Comparison of ENCODE assay signal across 8 cellular contexts in the genomic region with DNA sequence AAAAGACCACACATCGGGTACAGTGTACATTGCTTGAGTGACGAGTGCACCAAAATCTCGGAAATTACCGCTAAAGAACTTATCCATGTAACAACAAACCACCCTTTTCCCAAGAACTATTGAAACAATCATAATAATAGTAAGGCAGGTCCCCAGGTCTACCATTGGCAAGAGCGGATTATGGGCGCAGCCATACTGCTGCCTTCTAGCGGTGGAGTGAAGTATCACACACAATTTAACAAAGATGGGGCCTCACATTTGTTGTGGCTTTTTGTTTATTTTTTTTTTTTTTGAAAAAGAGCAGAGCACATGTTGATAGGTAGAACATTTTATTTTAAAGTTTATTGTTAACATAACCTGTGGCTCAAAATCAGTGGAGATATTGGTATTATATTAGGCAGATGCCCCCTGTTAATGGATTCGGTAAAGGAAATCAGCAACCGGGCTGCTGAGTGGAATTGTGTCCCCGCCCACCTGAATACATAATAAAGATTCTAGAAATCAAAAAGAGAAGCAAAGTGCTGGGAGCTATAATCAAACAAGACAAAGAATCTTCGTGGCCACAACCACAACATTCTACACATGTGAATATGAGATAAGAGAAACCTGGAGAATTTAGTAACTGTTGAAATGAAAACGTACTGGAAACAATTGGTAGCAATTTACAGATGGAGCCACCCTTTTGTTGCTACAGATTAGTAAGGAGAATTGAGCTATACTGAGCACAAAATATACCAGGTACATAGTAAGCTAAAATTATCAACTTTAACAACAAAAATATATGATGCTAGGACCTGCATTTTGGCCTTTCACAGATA.
DNase-seq lines count a peak whose midpoint lies in the region; ATAC-seq and TF ChIP-seq lines count a peak whose summit lies in the region.

No MANE protein-coding gene starts in this region.

- H3F3A ChIP-seq in PC-3 (ENCODE audit: low read length, unreplicated experiment), result no peaks in the 10 kb centered on the region

- no peak overlapping the region for H2AFZ ChIP-seq in PC-3 (ENCODE audit: low read length)

- peaks cover 9% of the 10 kb centered on the region for H3K36me3 Mint-ChIP-seq in stimulated activated naive CD8-positive, alpha-beta T cell treated with anti-CD3 and anti-CD28 coated beads, Interleukin-15, Interleukin-2, amounts not matched to agents 100 ng/mL and 50 ng/mL, for 24 hours (ENCODE audit: low read depth)

- H3K27ac Mint-ChIP-seq in stimulated activated naive CD8-positive, alpha-beta T cell treated with anti-CD3 and anti-CD28 coated beads, Interleukin-15, Interleukin-2, amounts not matched to agents 100 ng/mL and 50 ng/mL, for 24 hours, result peak overlapping the region; percentile 82

- H3K27me3 ChIP-seq in PC-3 (ENCODE audit: low read length) (peaks cover 37% of the 10 kb centered on the region), upper lobe of right lung (peaks cover 3% of the 10 kb centered on the region)

- intact Hi-C loops in PC-3 (cut with micrococcal nuclease), result loop anchor here (1.0 kb wide), 1 partner anchor 194 kb away; no protein-coding TSS in a partner anchor
- intact Hi-C loops in upper lobe of right lung (cut with DNase I), result no loop called here

- H3K79me2 ChIP-seq in PC-3 (ENCODE audit: low read length), result no peaks in the 10 kb centered on the region

- H3K4me1 ChIP-seq in PC-3 (ENCODE audit: insufficient read depth, low read length) (no peaks in the 10 kb centered on the region), upper lobe of right lung (no peaks in the 10 kb centered on the region)

- no peaks in the 10 kb centered on the region for H4K20me1 ChIP-seq in PC-3 (ENCODE audit: low read length)

- no peaks in the 10 kb centered on the region for H3K36me3 ChIP-seq in PC-3 (ENCODE audit: low read depth, low read length)
- no peaks in the 10 kb centered on the region for H3K36me3 ChIP-seq in upper lobe of right lung

- DNase-seq in stimulated activated naive CD8-positive, alpha-beta T cell treated with anti-CD3 and anti-CD28 coated beads, Interleukin-15, Interleukin-2, amounts not matched to agents 100 U/mL and 50 U/mL, for 24 hours, result no peak
- DNase-seq in PC-3, result peak; percentile 57
- DNase-seq in fibroblast of peridontal ligament (ENCODE audit: extremely low read depth), result peak; percentile 8
- no peak for DNase-seq in upper lobe of right lung
- no peak for DNase-seq in effector CD4-positive, alpha-beta T cell
- DNase-seq in inferior parietal cortex (ENCODE audit: extremely low spot score), result no peak

- TF ChIP-seq CTCF in PC-3 (conservative IDR thresholded peaks at IDR 0.05; ENCODE audit: low read depth, low read length), result peak; percentile 86
- TF ChIP-seq CTCF in upper lobe of right lung (IDR thresholded peaks at IDR 0.05), result peak; percentile 60

- H3K27ac ChIP-seq in PC-3 (ENCODE audit: low read length) (no peak overlapping the region), upper lobe of right lung (no peak overlapping the region)

- no peak overlapping the region for H3K9ac ChIP-seq in PC-3 (ENCODE audit: low read length)

- no peak overlapping the region for H3K4me2 ChIP-seq in PC-3 (ENCODE audit: low read length)

- peaks cover 13% of the 10 kb centered on the region for H3K27me3 Mint-ChIP-seq in stimulated activated naive CD8-positive, alpha-beta T cell treated with anti-CD3 and anti-CD28 coated beads, Interleukin-15, Interleukin-2, amounts not matched to agents 100 ng/mL and 50 ng/mL, for 24 hours

- BruUV-seq in PC-3 (replicated peaks; lab: Mats Ljungman, UMichigan), result no TSS peak

- peak overlapping the region; percentile 53 for H3K4me3 Mint-ChIP-seq in stimulated activated naive CD8-positive, alpha-beta T cell treated with anti-CD3 and anti-CD28 coated beads, Interleukin-15, Interleukin-2, amounts not matched to agents 100 ng/mL and 50 ng/mL, for 24 hours

- H3K9me3 ChIP-seq in PC-3 (ENCODE audit: low read length) (no peaks in the 10 kb centered on the region), upper lobe of right lung (no peaks in the 10 kb centered on the region)

- no peak for ATAC-seq in stimulated activated naive CD8-positive, alpha-beta T cell treated with anti-CD3 and anti-CD28 coated beads, Interleukin-15, Interleukin-2, amounts not matched to agents 100 U/mL and 50 U/mL, for 24 hours
- ATAC-seq in PC-3 (no peak), upper lobe of right lung (peak; percentile 73), HG02938 (IDR thresholded peaks at IDR 0.05; ENCODE audit: unreplicated experiment) (no peak)

- peaks cover 37% of the 10 kb centered on the region for H3K4me1 Mint-ChIP-seq in stimulated activated naive CD8-positive, alpha-beta T cell treated with anti-CD3 and anti-CD28 coated beads, Interleukin-15, Interleukin-2, amounts not matched to agents 100 ng/mL and 50 ng/mL, for 24 hours (ENCODE audit: low read depth)

- no peaks in the 10 kb centered on the region for H3K9me2 ChIP-seq in PC-3 (replicated peaks; ENCODE audit: low read length)

- POLR2A ChIA-PET in PC-3 (lab: Charles Lee; ENCODE audit: unreplicated experiment), result no interaction called here

- peaks cover 3% of the 10 kb centered on the region for H3K9me3 Mint-ChIP-seq in stimulated activated naive CD8-positive, alpha-beta T cell treated with anti-CD3 and anti-CD28 coated beads, Interleukin-15, Interleukin-2, amounts not matched to agents 100 ng/mL and 50 ng/mL, for 24 hours

- CTCF ChIA-PET in PC-3 (lab: Charles Lee), result no interaction called here

- no peak overlapping the region for H3K4me3 ChIP-seq in PC-3 (ENCODE audit: low read length)
- no peak overlapping the region for H3K4me3 ChIP-seq in upper lobe of right lung

Comparison
In these comparisons a context has a peak if more than half of its experiments do, and no peak if none do; other contexts are left out.
1. DNase-seq: peak in PC-3 (single experiment) and fibroblast of peridontal ligament (single experiment); none in stimulated activated naive CD8-positive, alpha-beta T cell treated with anti-CD3 and anti-CD28 coated beads, Interleukin-15, Interleukin-2, amounts not matched to agents 100 U/mL and 50 U/mL, for 24 hours (single experiment), upper lobe of right lung (single experiment), effector CD4-positive, alpha-beta T cell (single experiment) and inferior parietal cortex (single experiment).